ENCODE assay signal across 8 cellular contexts in genomic region chr11:76919887-76920746, GRCh38. TPM values are rescaled to one million over a fixed set of nuclear protein-coding genes. Genes with fewer than 3 reads are reported as not detected.
DNase-seq lines count a peak whose midpoint lies in the region; ATAC-seq and TF ChIP-seq lines count a peak whose summit lies in the region.

No MANE protein-coding gene starts in this region.

- no peaks in the 10 kb centered on the region for H3K79me2 ChIP-seq in OCI-LY3 (ENCODE audit: low read length)

- ATAC-seq in GM18907 (IDR thresholded peaks at IDR 0.05; ENCODE audit: unreplicated experiment) = peak; percentile 69

- H3K4me3 ChIP-seq in Jurkat, Clone E6-1 (ENCODE audit: low read length) = peak overlapping the region; percentile 42
- peak overlapping the region; percentile 67 for H3K4me3 ChIP-seq in OCI-LY3 (ENCODE audit: low read length)
- peak overlapping the region; percentile 69 to 70 for H3K4me3 ChIP-seq in mucosa of rectum (ENCODE audit: low read length in 2 of 2)

- H3K36me3 ChIP-seq in OCI-LY3 (replicated peaks; ENCODE audit: low read depth, low read length) (no peaks in the 10 kb centered on the region), mucosa of rectum (ENCODE audit: control insufficient read depth in 2 of 2, insufficient read depth in 2 of 2, low read length in 2 of 2) (no peaks in the 10 kb centered on the region)

- H3K4me1 ChIP-seq in OCI-LY3 (ENCODE audit: low read length) (peaks cover 28% of the 10 kb centered on the region), mucosa of rectum (ENCODE audit: control insufficient read depth in 2 of 2, insufficient read depth in 2 of 2, low read length in 2 of 2) (peaks cover 4 to 24% of the 10 kb centered on the region in 2 donors)

- DNase-seq in ACHN (peak; percentile 86), epithelial cell of prostate (ENCODE audit: low read depth, low spot score) (peak; percentile 43)
- peak; percentile 80 for DNase-seq in Jurkat, Clone E6-1 (ENCODE audit: low read depth, low spot score)
- peak; percentile 63 for DNase-seq in activated CD8-positive, alpha-beta memory T cell treated with anti-CD3 and anti-CD28 coated beads, Interleukin-2, amount 50 U/mL, for 48 hours
- DNase-seq in stimulated activated CD8-positive, alpha-beta memory T cell treated with anti-CD3 and anti-CD28 coated beads, Interleukin-7, amount 100 ng/mL, for 24 hours (ENCODE audit: low read depth) = peak; percentile 1

- H4K20me1 ChIP-seq in OCI-LY3 (ENCODE audit: insufficient read depth, low read length) = no peaks in the 10 kb centered on the region

- peak overlapping the region; percentile 80 for H3K4me2 ChIP-seq in OCI-LY3 (ENCODE audit: low read length)

- peak overlapping the region; percentile 20; the same call in 1 of the 2 replicates for H2AFZ ChIP-seq in OCI-LY3 (ENCODE audit: low read depth, low read length)

- no peaks in the 10 kb centered on the region for H3K27me3 ChIP-seq in OCI-LY3 (ENCODE audit: low read depth, low read length)
- H3K27me3 ChIP-seq in mucosa of rectum (ENCODE audit: control insufficient read depth in 2 of 2, insufficient read depth in 2 of 2, low read length in 2 of 2) = no peaks in the 10 kb centered on the region

- peak; percentile 95 for TF ChIP-seq CTCF in OCI-LY3 (IDR thresholded peaks at IDR 0.05; ENCODE audit: low read depth, low read length)

- H3K9me3 ChIP-seq in OCI-LY3 (ENCODE audit: insufficient read depth, low read length) = no peaks in the 10 kb centered on the region
- H3K9me3 ChIP-seq in mucosa of rectum (ENCODE audit: control insufficient read depth in 2 of 2, low read length in 2 of 2) = no peaks in the 10 kb centered on the region

- H3K9ac ChIP-seq in OCI-LY3 (ENCODE audit: low read length) (no peak overlapping the region), mucosa of rectum (ENCODE audit: low read depth in 1 of 2, low read length in 2 of 2) (peak overlapping the region; percentile 67 to 68)

- H3K27ac ChIP-seq in OCI-LY3 (ENCODE audit: low read length) = peak overlapping the region; percentile 0; the same call in 1 of the 2 replicates
- H3K27ac ChIP-seq in epithelial cell of prostate = no peak overlapping the region
- H3K27ac ChIP-seq in mucosa of rectum (ENCODE audit: low read depth in 2 of 2, low read length in 2 of 2) = peak overlapping the region; percentile 78 to 82

- in situ Hi-C loops in ACHN (cut with HindIII; ENCODE audit: low pct_ligation_motif_present, low pct_unique_long_range_greater_than_20kb, low sequenced_read_pairs) = no loop called here

RNA-seq across cellular contexts. Expression of gene ACER3, which starts 59.4 kb away (rescaled TPM):
- 5.0 TPM for polyA plus RNA-seq in Jurkat, Clone E6-1 (2012; ENCODE audit: insufficient read depth, insufficient read length)

Comparison
In these comparisons a context has a peak if more than half of its experiments do, and no peak if none do; other contexts are left out.
1. DNase-seq: peak in every context shown above with its lines; median percentile 86 in ACHN; 80 in Jurkat, Clone E6-1; 63 in activated CD8-positive, alpha-beta memory T cell treated with anti-CD3 and anti-CD28 coated beads, Interleukin-2, amount 50 U/mL, for 48 hours; 43 in epithelial cell of prostate; 1 in stimulated activated CD8-positive, alpha-beta memory T cell treated with anti-CD3 and anti-CD28 coated beads, Interleukin-7, amount 100 ng/mL, for 24 hours.